8 cellular contexts compared by ENCODE assay signal in the genomic region with DNA sequence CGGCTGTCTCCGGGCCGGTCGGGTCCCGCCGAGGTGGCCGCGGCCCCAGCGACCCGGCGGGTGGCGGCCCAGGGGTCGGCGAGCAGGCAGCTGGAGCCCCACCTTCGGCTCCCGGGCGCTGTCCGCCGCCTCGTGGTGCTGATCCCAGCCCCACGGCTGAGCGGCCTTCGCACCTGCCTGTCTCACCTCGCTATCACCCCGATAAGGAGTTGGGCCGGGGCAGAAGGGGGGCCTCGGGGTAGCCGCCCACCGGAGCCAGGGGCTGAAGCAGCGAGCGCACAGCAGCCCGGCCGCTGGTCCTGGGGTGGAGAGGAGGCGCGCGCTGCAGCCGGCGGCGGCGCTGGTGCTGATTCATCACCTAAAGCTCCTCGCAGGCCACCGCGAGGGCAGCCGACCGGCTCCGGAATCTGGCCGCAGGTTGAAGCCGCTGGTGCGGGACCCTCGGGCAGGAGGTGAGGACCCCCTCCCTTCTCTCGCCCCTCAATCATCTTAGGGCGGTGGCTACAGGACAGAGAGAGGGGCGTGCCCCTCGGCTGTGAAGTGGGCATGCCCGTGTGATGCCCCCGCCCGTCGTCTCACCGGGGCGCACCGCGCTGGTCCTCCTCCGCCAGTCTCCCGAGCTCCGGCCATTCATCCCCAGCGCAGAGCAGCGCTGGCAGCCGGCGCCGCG. TPM values are rescaled to one million over a fixed set of nuclear protein-coding genes. Genes with fewer than 3 reads are reported as not detected.
A peak's percentile ranks its signal among the peaks of the same experiment; 100 is the strongest.
DNase-seq lines count a peak whose midpoint lies in the region; ATAC-seq and TF ChIP-seq lines count a peak whose summit lies in the region.

No MANE protein-coding gene starts in this region.

- ATAC-seq in lung (ENCODE audit: insufficient read depth, low FRiP score), result peak; percentile 79
- ATAC-seq in GM19328 (IDR thresholded peaks at IDR 0.05; ENCODE audit: unreplicated experiment), result no peak

- 1 to 2% methylated on average over 48 to 71 of the region's 71 CpGs for WGBS in lung, 2 donors
- 3% methylated on average over 71 of the region's 71 CpGs for WGBS in thymus

- no peaks in the 10 kb centered on the region for H3K36me3 ChIP-seq in lung (ENCODE audit: control insufficient read depth in 2 of 2, insufficient read depth in 2 of 2, low read length in 2 of 2)
- H3K36me3 ChIP-seq in thymus (ENCODE audit: control insufficient read depth, insufficient read depth), result no peaks in the 10 kb centered on the region

- no peak overlapping the region for H3K27ac ChIP-seq in lung (ENCODE audit: low read depth in 1 of 2, low read length in 1 of 2)
- no peak overlapping the region for H3K27ac ChIP-seq in thymus (ENCODE audit: low read depth)

- DNase-seq in activated T-cell treated with anti-CD3 and anti-CD28 coated beads for 48 hours (ENCODE audit: low read depth), result peak; percentile 28
- no peak for DNase-seq in activated T-cell treated with anti-CD3 and anti-CD28 coated beads for 4 hours
- DNase-seq in SK-N-DZ (ENCODE audit: low spot score), result peak; percentile 44
- peak; percentile 52 for DNase-seq in dermis blood vessel endothelial cell
- DNase-seq in lung (ENCODE audit: low spot score), result no peak
- no peak for DNase-seq in HCEC 1CT

- H3K4me1 ChIP-seq in lung (ENCODE audit: control insufficient read depth in 2 of 2, insufficient read depth in 2 of 2, low read length in 2 of 2) (peaks cover 8 to 29% of the 10 kb centered on the region in 2 donors), thymus (ENCODE audit: control insufficient read depth, insufficient read depth, low read length) (no peaks in the 10 kb centered on the region)

- TF ChIP-seq CTCF in lung (IDR thresholded peaks at IDR 0.05; ENCODE audit: control extremely low read depth, extremely low read depth), result no peak

- H3K4me3 ChIP-seq in lung (no peak overlapping the region), thymus (ENCODE audit: low read length) (peak overlapping the region; percentile 15)

- H3K27me3 ChIP-seq in lung (ENCODE audit: control insufficient read depth, insufficient read depth) (peaks cover 9% of the 10 kb centered on the region), thymus (ENCODE audit: control insufficient read depth, insufficient read depth) (peaks cover 56% of the 10 kb centered on the region)

- peaks cover 0 to 8% of the 10 kb centered on the region in 2 donors for H3K9me3 ChIP-seq in lung (ENCODE audit: control insufficient read depth in 2 of 2, insufficient read depth in 1 of 2, low read length in 1 of 2)
- H3K9me3 ChIP-seq in thymus (ENCODE audit: control insufficient read depth), result no peaks in the 10 kb centered on the region

RNA-seq across cellular contexts. Expression of a gene that starts 0.6 kb away (rescaled TPM):
- polyA plus RNA-seq in SK-N-DZ (2014; cell fraction: cytosol; rRNA removed), result 1.1 and 1.5 TPM in 2 replicates
- polyA plus RNA-seq in SK-N-DZ (2014; cell fraction: nucleus; rRNA removed), result 1.8 and 2.6 TPM in 2 replicates
- total RNA-seq in dermis blood vessel endothelial cell (not detected in 2 replicates), lung (under 1 TPM in 1 of 2 donors, not detected in 1; 0.09 TPM)
- polyA plus RNA-seq in lung (under 1 TPM in 1 of 2 donors, not detected in 1; under 0.01 TPM), thymus (0.05 TPM)

Comparison
In these comparisons a context has a peak if more than half of its experiments do, and no peak if none do; other contexts are left out.
1. DNase-seq: peak in activated T-cell treated with anti-CD3 and anti-CD28 coated beads for 48 hours (single experiment), SK-N-DZ (single experiment) and dermis blood vessel endothelial cell (single experiment); none in activated T-cell treated with anti-CD3 and anti-CD28 coated beads for 4 hours (single experiment), lung (single experiment) and HCEC 1CT (single experiment).